Comparison of ENCODE assay signal across 16 cellular contexts in the genomic region with DNA sequence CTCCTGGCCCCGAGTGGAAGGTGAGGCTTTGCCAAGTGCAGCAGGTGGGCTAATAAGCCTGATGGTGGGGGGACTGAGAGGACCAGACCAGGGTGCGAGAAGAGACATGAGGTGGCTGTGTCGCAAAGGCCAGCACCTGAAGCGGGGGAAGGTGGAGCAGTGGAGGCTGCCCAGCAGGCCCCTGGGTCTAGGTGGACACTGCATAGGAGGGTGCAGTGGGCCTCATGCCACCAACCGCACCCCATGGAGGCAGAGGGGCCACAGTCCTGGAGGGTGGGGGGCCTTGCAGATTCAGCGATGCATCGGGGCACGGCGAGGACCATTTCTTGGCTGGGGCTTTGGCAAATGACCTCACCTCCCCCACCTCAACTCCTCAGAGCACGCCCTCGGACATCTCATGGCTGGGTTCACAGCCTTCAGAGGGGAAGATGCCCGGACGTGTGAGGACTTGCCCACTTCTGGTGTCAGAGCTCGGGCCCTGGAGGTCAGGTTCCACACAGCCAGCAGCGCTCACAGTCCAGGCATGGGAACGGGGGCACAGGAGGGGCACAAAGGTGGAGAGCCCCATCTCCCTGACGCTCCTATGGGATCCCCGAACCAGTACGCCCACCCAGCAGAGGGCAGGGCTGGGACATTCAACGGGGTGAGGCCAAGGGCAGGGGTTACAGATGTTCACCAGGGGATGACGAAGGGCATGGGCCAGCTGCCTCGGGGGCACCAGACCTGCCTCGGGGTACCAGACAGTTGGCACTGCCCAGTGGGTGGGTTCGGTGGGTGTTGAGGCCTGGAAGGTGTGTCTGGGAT. TPM values are rescaled to one million over a fixed set of nuclear protein-coding genes. Genes with fewer than 3 reads are reported as not detected.
DNase-seq lines count a peak whose midpoint lies in the region; ATAC-seq and TF ChIP-seq lines count a peak whose summit lies in the region.
"Had no signal": no experiment of that assay in that cellular context is flagged by ENCODE, and none has a peak within 500 bp of the region (broad histone marks: within the 10 kb centered on the region; RNA-seq: fewer than 3 reads in every experiment).

No MANE protein-coding gene starts in this region.

- H3K27ac Mint-ChIP-seq in GM23338 = peak overlapping the region; percentile 90

- H3K4me1 Mint-ChIP-seq in GM23338 = peaks cover 41% of the 10 kb centered on the region

- H3K4me1 ChIP-seq in GM23338 (ENCODE audit: insufficient read depth) (peaks cover 12% of the 10 kb centered on the region), sigmoid colon (peaks cover 0 to 13% (median 6%) of the 10 kb centered on the region in 4 donors)

- intact Hi-C loops in sigmoid colon (cut with DNase I) = no loop called here

- H4K20me1 ChIP-seq in GM23338 (replicated peaks; ENCODE audit: insufficient read depth) = no peaks in the 10 kb centered on the region

- H3K27ac ChIP-seq in C4-2B (peak overlapping the region; percentile 24), GM23338 (ENCODE audit: low read depth) (peak overlapping the region; percentile 66; the same call in 1 of the 2 replicates), VCaP (peak overlapping the region; percentile 82), sigmoid colon (no peak overlapping the region)

- peaks cover 24% of the 10 kb centered on the region for H3K36me3 Mint-ChIP-seq in GM23338 (ENCODE audit: low read depth)

- H3K9me3 Mint-ChIP-seq in GM23338 = peaks cover 3% of the 10 kb centered on the region; the same call in 2 of the 3 replicates
- H3K9me3 Mint-ChIP-seq: naive B cell had no signal

- no peak for TF ChIP-seq CTCF in C4-2B (conservative IDR thresholded peaks at IDR 0.05)
- TF ChIP-seq CTCF in GM23338 (conservative IDR thresholded peaks at IDR 0.05; ENCODE audit: low read depth in 2 of 2) = peak in 1 of 2 experiments; percentile 15; a peak in 1 of 4 replicates
- no peak for TF ChIP-seq CTCF in VCaP (conservative IDR thresholded peaks at IDR 0.05)
- no peak for TF ChIP-seq CTCF in sigmoid colon (IDR thresholded peaks at IDR 0.05)
- TF ChIP-seq CTCF in foreskin fibroblast (IDR thresholded peaks at IDR 0.05; ENCODE audit: low read depth, low read length) = no peak

- H3K4me3 ChIP-seq in GM23338 (no peak overlapping the region), sigmoid colon (no peak overlapping the region), foreskin fibroblast (ENCODE audit: low read depth in 1 of 2, low read length in 2 of 2) (no peak overlapping the region)

- 80 to 87% methylated on average over 24 of the region's 24 CpGs for WGBS in sigmoid colon, 2 donors

- H3K9me3 ChIP-seq in sigmoid colon = no peaks in the 10 kb centered on the region

- no peaks in the 10 kb centered on the region for H3K79me2 ChIP-seq in GM23338 (replicated peaks; ENCODE audit: insufficient read depth)

- H3K4me3 Mint-ChIP-seq in GM23338 = no peak overlapping the region

- peaks cover 17% of the 10 kb centered on the region for H3K27me3 Mint-ChIP-seq in GM23338 (ENCODE audit: insufficient read depth, low read depth, poor library complexity)
- H3K27me3 Mint-ChIP-seq: naive B cell had no signal

- H3F3A ChIP-seq in GM23338 (replicated peaks; ENCODE audit: low read depth) = 0 out of 2 replicates have a peak, but pooled peaks cover 2% of the 10 kb centered on the region

- H3K27me3 ChIP-seq in GM23338 (ENCODE audit: insufficient read depth) = no peaks in the 10 kb centered on the region
- H3K27me3 ChIP-seq in sigmoid colon = no peaks in the 10 kb centered on the region

- H3K36me3 ChIP-seq in GM23338 (ENCODE audit: insufficient read depth) = peaks cover 4% of the 10 kb centered on the region; the same call in 1 of the 2 replicates
- peaks cover 0 to 27% (median 12%) of the 10 kb centered on the region in 4 donors for H3K36me3 ChIP-seq in sigmoid colon

- no peak overlapping the region for H3K4me2 ChIP-seq in GM23338

- TF ChIP-seq EP300 in sigmoid colon (IDR thresholded peaks at IDR 0.05) = no peak

- TF ChIP-seq POLR2A in GM18505 (IDR thresholded peaks at IDR 0.05; ENCODE audit: borderline replicate concordance, extremely low read depth, insufficient read depth, insufficient read length) = no peak
- no peak for TF ChIP-seq POLR2A in sigmoid colon (IDR thresholded peaks at IDR 0.05)

- H3K9me2 ChIP-seq in GM23338 (ENCODE audit: insufficient read depth) = no peaks in the 10 kb centered on the region

- no peak for DNase-seq in GM23338 (ENCODE audit: low spot score)
- peak; percentile 10 for DNase-seq in epidermal melanocyte (ENCODE audit: insufficient read length, low spot score)
- DNase-seq in effector CD4-positive, alpha-beta T cell = no peak
- DNase-seq in sigmoid colon = no peak
- DNase-seq in foreskin fibroblast = no peak
- DNase-seq: Kasumi-1; naive B cell; NCI-H187; Right ventricle myocardium superior; stimulated activated CD4-positive, alpha-beta T cell treated with anti-CD3 and anti-CD28 coated beads, Interleukin-4, amount 100 ng/mL, for 4 hours; stimulated activated naive CD4-positive, alpha-beta T cell treated with Interleukin-2 at 50 U/mL for 16 hours had no signal

- no peak overlapping the region for H2AFZ ChIP-seq in GM23338

- ATAC-seq in GM23338 (no peak), GM18505 (IDR thresholded peaks at IDR 0.05; ENCODE audit: unreplicated experiment) (no peak)
- ATAC-seq: sciatic nerve had no signal

TF ChIP-seq in GM23338, 12 proteins besides CTCF, POLR2A, EP300 and RAD21:
- no peak; the same call in 1 of the 2 replicates for TF ChIP-seq POLR2AphosphoS5 (IDR thresholded peaks at IDR 0.05; ENCODE audit: low read depth)

RNA-seq across cellular contexts. Expression of a gene that starts 35.4 kb away (rescaled TPM):
- 100 and 112 TPM in 2 replicates for total RNA-seq in GM23338 (2014; rRNA removed; shearing (Covaris generic))
- polyA plus RNA-seq in GM23338 (2016; fragmentation: Nextera tagmentation; extraction: Ambion mirVana) (55.0 and 66.4 TPM in 2 replicates), sigmoid colon (10 to 100 TPM; 21.6 to 45.8 (median 22.7) TPM)
- total RNA-seq in sigmoid colon = 100 to 1,000 TPM in 1 of 4 donors, 10 to 100 TPM in 3; 51.5 to 101 (median 63.1) TPM

RNA-seq across cellular contexts. Expression of a gene that starts 51.6 kb away (rescaled TPM):
- 91.9 and 103 TPM in 2 replicates for total RNA-seq in GM23338 (2014; rRNA removed; shearing (Covaris generic))
- polyA plus RNA-seq in GM23338 (2016; fragmentation: Nextera tagmentation; extraction: Ambion mirVana) = 90.6 and 90.8 TPM in 2 replicates
- total RNA-seq in sigmoid colon = 10 to 100 TPM; 52.4 to 60.1 (median 57.9) TPM
- polyA plus RNA-seq in sigmoid colon = 100 to 1,000 TPM in 2 of 3 donors, 10 to 100 TPM in 1; 67.8 to 104 (median 103) TPM

RNA-seq across cellular contexts. Expression of a gene that starts 54.8 kb away (rescaled TPM):
- total RNA-seq in GM23338 (2014; rRNA removed; shearing (Covaris generic)) = 0.35 TPM in 1 of 2 replicates, not detected in the other
- polyA plus RNA-seq in GM23338 (2016; fragmentation: Nextera tagmentation; extraction: Ambion mirVana) = 0.45 and 0.92 TPM in 2 replicates
- not detected for total RNA-seq in sigmoid colon
- under 1 TPM in 2 of 3 donors, not detected in 1; under 0.01 to 0.20 TPM for polyA plus RNA-seq in sigmoid colon
- total RNA-seq: sciatic nerve had no signal
- polyA plus RNA-seq: BJ had no signal

Comparison
In these comparisons a context has a peak if more than half of its experiments do, and no peak if none do; other contexts are left out.
1. H3K27ac ChIP-seq: peak in C4-2B (single experiment), GM23338 (single experiment) and VCaP (single experiment); none in sigmoid colon (0 of 4).